1 cellular context compared by ENCODE assay signal in genomic region chr1:24294757-24295371, GRCh38.
TF ChIP-seq lines count a peak whose summit lies in the region.

No MANE protein-coding gene starts in this region.

TF ChIP-seq in HCT116, 20 proteins besides CTCF, POLR2A, EP300 and RAD21 (continued from another document):
- TF ChIP-seq ELF1 (IDR thresholded peaks at IDR 0.05; ENCODE audit: borderline replicate concordance, low read depth) (no peak), MAX (IDR thresholded peaks at IDR 0.05) (no peak), TCF7L2 (IDR thresholded peaks at IDR 0.05; ENCODE audit: borderline replicate concordance, extremely low read depth, insufficient read depth, insufficient read length) (no peak), ZFX (IDR thresholded peaks at IDR 0.05) (no peak), POLR2AphosphoS5 (IDR thresholded peaks at IDR 0.05; ENCODE audit: low read depth, low read length) (no peak), EZH2phosphoT487 (IDR thresholded peaks at IDR 0.05; ENCODE audit: borderline replicate concordance) (no peak), FOSL1 (IDR thresholded peaks at IDR 0.05; ENCODE audit: low read depth) (no peak)
